Comparison of ENCODE assay signal across 16 cellular contexts in the genomic region with DNA sequence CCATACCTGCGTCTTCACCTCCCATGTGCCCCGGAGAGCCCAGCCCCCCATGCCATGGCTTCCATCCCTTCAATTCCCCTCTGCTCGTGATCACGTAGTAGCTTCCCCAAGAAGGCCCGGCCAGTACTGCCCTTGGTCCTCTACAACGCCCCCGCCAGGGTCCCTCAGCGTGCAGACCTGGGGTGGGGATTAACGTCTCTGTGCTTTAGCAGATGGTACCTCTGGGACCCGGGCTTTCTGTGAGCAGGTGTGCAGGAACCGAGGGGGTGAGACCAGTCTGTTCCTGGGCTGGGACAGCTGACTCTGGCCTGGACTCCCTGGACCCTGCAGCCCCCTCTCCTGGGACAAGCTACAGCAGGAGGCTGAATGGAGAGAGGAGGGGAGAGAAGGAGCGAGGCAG. TPM values are rescaled to one million over a fixed set of nuclear protein-coding genes. Genes with fewer than 3 reads are reported as not detected.
DNase-seq lines count a peak whose midpoint lies in the region; ATAC-seq, FAIRE-seq and TF ChIP-seq lines count a peak whose summit lies in the region.
"Had no signal": no experiment of that assay in that cellular context is flagged by ENCODE, and none has a peak within 500 bp of the region (broad histone marks: within the 10 kb centered on the region; RNA-seq: fewer than 3 reads in every experiment).

No MANE protein-coding gene starts in this region.

- no peaks in the 10 kb centered on the region for H3K36me3 Mint-ChIP-seq in brain
- H3K36me3 Mint-ChIP-seq: CD8-positive, alpha-beta memory T cell; IgD-negative memory B cell had no signal

- H3K27ac Mint-ChIP-seq in brain = peak overlapping the region in 3 of 5 experiments; percentile 61 to 84 (median 65)
- H3K27ac Mint-ChIP-seq: CD8-positive, alpha-beta memory T cell; H9; IgD-negative memory B cell had no signal

- H3K9me3 Mint-ChIP-seq in brain = no peaks in the 10 kb centered on the region
- H3K9me3 Mint-ChIP-seq: CD8-positive, alpha-beta memory T cell; H9; IgD-negative memory B cell had no signal

- DNase-seq in D721Med (ENCODE audit: insufficient read length, low spot score) (peak; percentile 60), NCI-H82 (lab: John Stamatoyannopoulos, UW) (peak; percentile 92)
- no peak for DNase-seq in activated T-cell treated with anti-CD3 and anti-CD28 coated beads, Interleukin-2, amount 50 U/mL, for 48 hours
- DNase-seq: BE2C; CD8-positive, alpha-beta memory T cell; DMS 273 treated with DMSO at 0.1 percent for 48 hours; DMS79; GOT3; H9 had no signal

- no peaks in the 10 kb centered on the region for H3K27me3 Mint-ChIP-seq in brain
- H3K27me3 Mint-ChIP-seq: CD8-positive, alpha-beta memory T cell; IgD-negative memory B cell had no signal

- FAIRE-seq in D721Med (lab: Jason Lieb, UNC) = no peak
- FAIRE-seq: A549, GM12891 had no signal

- TF ChIP-seq CTCF in D721Med (IDR thresholded peaks at IDR 0.05; ENCODE audit: insufficient read depth, missing control alignments) = no peak
- no peak for TF ChIP-seq CTCF in brain (conservative IDR thresholded peaks at IDR 0.05)

- peaks cover 49% of the 10 kb centered on the region for H3K4me1 Mint-ChIP-seq in brain
- H3K4me1 Mint-ChIP-seq: CD8-positive, alpha-beta memory T cell had no signal

- no peak overlapping the region for H3K4me3 Mint-ChIP-seq in brain
- H3K4me3 Mint-ChIP-seq: CD8-positive, alpha-beta memory T cell; H9; IgD-negative memory B cell had no signal

- no peak for ATAC-seq in activated CD4-positive, CD25-positive, alpha-beta regulatory T cell treated with anti-CD3 and anti-CD28 coated beads, Interleukin-2, amount 50 U/mL, for 24 hours
- ATAC-seq in HG03039 (IDR thresholded peaks at IDR 0.05; ENCODE audit: unreplicated experiment) = no peak

RNA-seq across cellular contexts. Expression of gene PLCH2, which starts 1.2 kb away (rescaled TPM):
- polyA plus RNA-seq in brain (ENCODE audit: insufficient read depth, low read depth, low replicate concordance) = 5.5 TPM

RNA-seq across cellular contexts. Expression of gene PANK4, which starts 49.1 kb away (rescaled TPM):
- polyA plus RNA-seq in brain (ENCODE audit: insufficient read depth, low read depth, low replicate concordance) = 23.7 TPM

RNA-seq across cellular contexts. Expression of gene HES5, which starts 52.8 kb away (rescaled TPM):
- polyA plus RNA-seq in brain (ENCODE audit: insufficient read depth, low read depth, low replicate concordance) = 1.6 TPM
- polyA plus RNA-seq: A549; AG04450; CD8-positive, alpha-beta memory T cell; IgD-negative memory B cell had no signal

Comparison
In these comparisons a context has a peak if more than half of its experiments do, and no peak if none do; other contexts are left out.
1. DNase-seq: peak in D721Med (single experiment) and NCI-H82 (single experiment); none in activated T-cell treated with anti-CD3 and anti-CD28 coated beads, Interleukin-2, amount 50 U/mL, for 48 hours (0 of 2).